In the genomic region with DNA sequence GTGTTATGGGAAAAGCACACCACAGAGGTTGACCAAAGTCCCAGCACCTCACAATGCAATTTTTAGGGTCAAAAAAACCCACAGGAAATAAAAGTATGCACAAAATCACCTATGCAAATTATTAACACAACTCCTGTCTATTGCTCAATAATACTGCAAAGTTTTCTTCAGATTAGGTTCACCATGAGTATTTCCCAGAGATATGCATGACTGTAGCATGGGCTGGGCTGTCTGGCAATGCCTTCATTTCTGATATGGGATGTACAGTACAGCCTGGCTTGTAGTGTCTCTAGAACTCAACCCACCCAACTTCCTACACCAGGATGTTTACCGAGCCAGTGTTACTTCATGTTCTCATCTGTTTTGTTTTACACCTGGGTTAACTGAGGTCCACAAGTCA, we compare ENCODE assay signal across 17 cellular contexts.
A peak's percentile ranks its signal among the peaks of the same experiment; 100 is the strongest.
DNase-seq lines count a peak whose midpoint lies in the region; TF ChIP-seq lines count a peak whose summit lies in the region.
"Had no signal": no experiment of that assay in that cellular context is flagged by ENCODE, and none has a peak within 500 bp of the region (broad histone marks: within the 10 kb centered on the region; RNA-seq: fewer than 3 reads in every experiment).

No MANE protein-coding gene starts in this region.

- H3K36me3 Mint-ChIP-seq in immature natural killer cell = no peaks in the 10 kb centered on the region
- H3K36me3 Mint-ChIP-seq: CD8-positive, alpha-beta T cell had no signal

- H3K27ac Mint-ChIP-seq in immature natural killer cell = no peak overlapping the region
- H3K27ac Mint-ChIP-seq: CD8-positive, alpha-beta T cell had no signal

- DNase-seq in NCI-H345 (lab: John Stamatoyannopoulos, UW) (peak; percentile 50), NCI-H345 treated with DMSO at 0.1 percent for 48 hours (lab: John Stamatoyannopoulos, UW; ENCODE audit: unreplicated experiment) (no peak), NCI-H69 (lab: John Stamatoyannopoulos, UW) (peak; percentile 35), epithelial cell of esophagus (ENCODE audit: low read depth) (peak; percentile 74), renal cortical epithelial cell (ENCODE audit: low read depth) (peak; percentile 23), immature natural killer cell (no peak), NCI-H146 treated with DMSO at 0.1 percent for 48 hours (lab: John Stamatoyannopoulos, UW; ENCODE audit: unreplicated experiment) (no peak), NCI-H82 treated with DMSO at 0.1 percent for 48 hours (lab: John Stamatoyannopoulos, UW; ENCODE audit: unreplicated experiment) (no peak)
- DNase-seq: CD8-positive, alpha-beta T cell; GF-D8; GOT3; KG1; NCI-H146; NK-92 treated with Interleukin-12 subunit alpha and Interleukin-12 subunit beta, amount 100 ng/mL, for 24 hours; OCI-M1; RPMI8226 had no signal

- no peak overlapping the region for H3K4me3 ChIP-seq in epithelial cell of esophagus (ENCODE audit: low read length)
- H3K4me3 ChIP-seq: BLaER1 had no signal

- TF ChIP-seq CTCF in epithelial cell of esophagus (IDR thresholded peaks at IDR 0.05; ENCODE audit: insufficient read depth, low read depth, low read length, missing control alignments) = no peak

- H3K9me3 Mint-ChIP-seq in immature natural killer cell = peaks cover 0 to 21% (median 10%) of the 10 kb centered on the region in 6 donors

- no peaks in the 10 kb centered on the region for H3K4me1 Mint-ChIP-seq in immature natural killer cell

- H3K27me3 Mint-ChIP-seq in immature natural killer cell (ENCODE audit: low read depth in 3 of 3) = peaks cover 0 to 3% (median 0%) of the 10 kb centered on the region in 3 donors

- H3K4me3 Mint-ChIP-seq in immature natural killer cell = no peak overlapping the region
- H3K4me3 Mint-ChIP-seq: CD8-positive, alpha-beta T cell had no signal

Comparison
In these comparisons a context has a peak if more than half of its experiments do, and no peak if none do; other contexts are left out.
1. DNase-seq: peak in NCI-H345 (single experiment), NCI-H69 (single experiment), epithelial cell of esophagus (single experiment) and renal cortical epithelial cell (single experiment); none in NCI-H345 treated with DMSO at 0.1 percent for 48 hours (single experiment), immature natural killer cell (0 of 3), NCI-H146 treated with DMSO at 0.1 percent for 48 hours (single experiment) and NCI-H82 treated with DMSO at 0.1 percent for 48 hours (single experiment).